ENCODE assay signal across 8 cellular contexts in genomic region chr17:17497065-17497844, GRCh38. TPM values are rescaled to one million over a fixed set of nuclear protein-coding genes. Genes with fewer than 3 reads are reported as not detected.
DNase-seq lines count a peak whose midpoint lies in the region; ATAC-seq and TF ChIP-seq lines count a peak whose summit lies in the region.

No MANE protein-coding gene starts in this region.

- no peaks in the 10 kb centered on the region for H4K20me1 ChIP-seq in HCT116 (ENCODE audit: insufficient read depth)

- peak overlapping the region; percentile 41 to 70 (median 67) for H3K4me3 Mint-ChIP-seq in nephron

- RAD21 ChIA-PET in HCT116 (lab: Charles Lee; ENCODE audit: low non-redundant PET in 1 of 2, low total read pairs in 2 of 2, uncharacterized antibody in 2 of 2, unreplicated experiment in 2 of 2): interaction anchor here (0.8 to 1.6 kb wide), 5 partner anchors 71 to 145 kb away, joined by 3 to 9 read pairs (median 7); no protein-coding TSS in a partner anchor

- H3K9me3 ChIP-seq in A673 (ENCODE audit: low read depth, low read length, poor library complexity, severe bottlenecking): no peaks in the 10 kb centered on the region
- no peaks in the 10 kb centered on the region for H3K9me3 ChIP-seq in HCT116 (ENCODE audit: control insufficient read depth in 1 of 2, insufficient read depth in 1 of 2, low read depth in 1 of 2, low read length in 2 of 2)

- H3K27me3 Mint-ChIP-seq in nephron (ENCODE audit: low read depth): peaks cover 40% of the 10 kb centered on the region

- peaks cover 19% of the 10 kb centered on the region for H3K4me1 Mint-ChIP-seq in nephron

- peak overlapping the region; percentile 71 for H3K4me3 ChIP-seq in A673 (ENCODE audit: low read depth, low read length, poor library complexity, severe bottlenecking)
- peak overlapping the region in 1 of 2 experiments; percentile 52; a peak in 2 of 4 replicates for H3K4me3 ChIP-seq in HCT116 (replicated peaks in 1 of 2; ENCODE audit: low read depth in 1 of 2, low read length in 2 of 2)

- intact Hi-C loops in A673 (cut with micrococcal nuclease; ENCODE audit: unreplicated experiment) (loop anchor here (1.0 to 10.0 kb wide), 6 partner anchors 74 to 538 kb away; partner anchors contain the start of genes ATPAF2 and GID4), HCT116 (cut with micrococcal nuclease) (loop anchor here (1.0 kb wide), 3 partner anchors 73 to 144 kb away; no protein-coding TSS in a partner anchor)

- peaks cover 9% of the 10 kb centered on the region for H3K36me3 Mint-ChIP-seq in nephron (ENCODE audit: low read depth)

- DNase-seq in A673 (ENCODE audit: low spot score) (no peak), HCT116 (ENCODE audit: low read depth, low spot score) (no peak), caudate nucleus (lab: John Stamatoyannopoulos, UW) (no peak), NCI-H1092 treated with DMSO at 0.1 percent for 48 hours (lab: John Stamatoyannopoulos, UW) (no peak), AG20443 (ENCODE audit: low spot score) (no peak)

- no peak for TF ChIP-seq CTCF in A673 (conservative IDR thresholded peaks at IDR 0.05; ENCODE audit: low read depth, low read length)
- TF ChIP-seq CTCF in HCT116 (IDR thresholded peaks at IDR 0.05 in 2 of 3, conservative IDR thresholded peaks at IDR 0.05 in 1 of 3; ENCODE audit: borderline replicate concordance in 1 of 3, insufficient read depth in 1 of 3, low read depth in 2 of 3, low read length in 2 of 3): no peak
- no peak for TF ChIP-seq CTCF in nephron (IDR thresholded peaks at IDR 0.05; ENCODE audit: unreplicated experiment in 3 of 3)

- TF ChIP-seq POLR2A in HCT116 (IDR thresholded peaks at IDR 0.05; ENCODE audit: borderline replicate concordance, extremely low read depth, insufficient read depth, insufficient read length): no peak

- H3K4me2 ChIP-seq in HCT116 (ENCODE audit: low read length): peak overlapping the region; percentile 75

- H3K27me3 ChIP-seq in A673 (replicated peaks; ENCODE audit: insufficient read depth, low read depth, low read length, poor library complexity) (peaks cover 13% of the 10 kb centered on the region), HCT116 (ENCODE audit: insufficient read depth, low read length) (no peaks in the 10 kb centered on the region)

- ATAC-seq in HCT116 (no peak), HG03196 (IDR thresholded peaks at IDR 0.05; ENCODE audit: unreplicated experiment) (no peak), HG03175 (IDR thresholded peaks at IDR 0.05; ENCODE audit: unreplicated experiment) (no peak)

- H3K9ac ChIP-seq in HCT116 (ENCODE audit: low read length): no peak overlapping the region; the same call in 1 of the 2 replicates

- CTCF ChIA-PET in A673 (lab: Charles Lee): interaction anchor here (0.6 to 2.3 kb wide), 9 partner anchors 15 to 422 kb away, joined by 3 to 26 read pairs (median 3); no protein-coding TSS in a partner anchor
- CTCF ChIA-PET in HCT116 (lab: Charles Lee): interaction anchor here (0.6 to 2.5 kb wide), 30 partner anchors 9 to 536 kb away, joined by 3 to 31 read pairs (median 4); no protein-coding TSS in a partner anchor

- H3K4me1 ChIP-seq in A673 (ENCODE audit: insufficient read depth, low read length, poor library complexity, severe bottlenecking) (peaks cover 36% of the 10 kb centered on the region), HCT116 (ENCODE audit: control insufficient read depth in 1 of 2, insufficient read depth in 2 of 2, low read length in 2 of 2) (peaks cover 0 to 15% of the 10 kb centered on the region in 2 experiments; a peak in 2 of 4 replicates)

- peaks cover 2% of the 10 kb centered on the region for H3K36me3 ChIP-seq in A673 (ENCODE audit: insufficient read depth, low read length, poor library complexity, severe bottlenecking)
- H3K36me3 ChIP-seq in HCT116 (ENCODE audit: control insufficient read depth in 1 of 2, insufficient read depth in 2 of 2, low read length in 2 of 2): no peaks in the 10 kb centered on the region

- no peak overlapping the region for H2AFZ ChIP-seq in HCT116 (ENCODE audit: low read depth, low read length, poor library complexity, severe bottlenecking)

- no peak for TF ChIP-seq RAD21 in HCT116 (IDR thresholded peaks at IDR 0.05; ENCODE audit: low read depth)

- H3K27ac ChIP-seq in A673 (ENCODE audit: low read depth, low read length, poor library complexity, severe bottlenecking) (no peak overlapping the region), HCT116 (ENCODE audit: low read depth, low read length) (no peak overlapping the region), caudate nucleus (ENCODE audit: low read depth, low read length) (peak overlapping the region; percentile 83)

- POLR2A ChIA-PET in A673 (lab: Charles Lee; ENCODE audit: low non-redundant PET): no interaction called here
- POLR2A ChIA-PET in HCT116 (lab: Charles Lee): interaction anchor here (0.7 to 0.8 kb wide), 2 partner anchors 14 to 109 kb away, joined by 3 read pairs; no protein-coding TSS in a partner anchor

- BruUV-seq in A673 (replicated peaks; lab: Mats Ljungman, UMichigan): no TSS peak
- no TSS peak for BruUV-seq in HCT116 (replicated peaks; lab: Mats Ljungman, UMichigan)

- H3K9me3 Mint-ChIP-seq in nephron: no peaks in the 10 kb centered on the region

- no peaks in the 10 kb centered on the region for H3K79me2 ChIP-seq in HCT116 (ENCODE audit: insufficient read depth, low read length)

- no peaks in the 10 kb centered on the region for H3K9me2 ChIP-seq in HCT116 (ENCODE audit: insufficient read depth)

- H3K27ac Mint-ChIP-seq in nephron: no peak overlapping the region

TF ChIP-seq in HCT116, 20 proteins besides CTCF, POLR2A, EP300 and RAD21:
- no peak for TF ChIP-seq JUND (IDR thresholded peaks at IDR 0.05)
- TF ChIP-seq CBX3 (IDR thresholded peaks at IDR 0.05; ENCODE audit: low read depth): no peak
- TF ChIP-seq ZBTB33 (IDR thresholded peaks at IDR 0.05; ENCODE audit: extremely low read depth, insufficient replicate concordance, low read length): no peak
- TF ChIP-seq EZH2phosphoT487 (IDR thresholded peaks at IDR 0.05; ENCODE audit: borderline replicate concordance): no peak
- no peak for TF ChIP-seq MAX (IDR thresholded peaks at IDR 0.05)
- no peak for TF ChIP-seq SIN3A (IDR thresholded peaks at IDR 0.05; ENCODE audit: low read depth)
- TF ChIP-seq YY1 (IDR thresholded peaks at IDR 0.05; ENCODE audit: extremely low read depth, insufficient replicate concordance, low read depth, low read length): no peak
- no peak for TF ChIP-seq ELF1 (IDR thresholded peaks at IDR 0.05; ENCODE audit: borderline replicate concordance, low read depth)
- no peak for TF ChIP-seq FOSL1 (IDR thresholded peaks at IDR 0.05; ENCODE audit: low read depth)
- no peak for TF ChIP-seq TCF7L2 (IDR thresholded peaks at IDR 0.05; ENCODE audit: borderline replicate concordance, extremely low read depth, insufficient read depth, insufficient read length)
- TF ChIP-seq EZH2 (IDR thresholded peaks at IDR 0.05): no peak

RNA-seq across cellular contexts. Expression of gene RASD1, which starts 1.1 kb away (rescaled TPM):
- total RNA-seq in A673 (2021) (0.21 and 0.24 TPM in 2 replicates), HCT116 (2021; ENCODE audit: unreplicated experiment) (0.30 TPM)
- polyA plus RNA-seq in HCT116 (2012): 0.22 and 0.32 TPM in 2 replicates

RNA-seq across cellular contexts. Expression of gene MED9, which starts 20.5 kb away (rescaled TPM):
- total RNA-seq in A673 (2021) (20.4 and 21.6 TPM in 2 replicates), HCT116 (2021; ENCODE audit: unreplicated experiment) (13.9 TPM)
- polyA plus RNA-seq in HCT116 (2012): 7.9 and 9.0 TPM in 2 replicates
